ENCODE assay signal across 8 cellular contexts in genomic region chr17:1627987-1628855, GRCh38. TPM values are rescaled to one million over a fixed set of nuclear protein-coding genes. Genes with fewer than 3 reads are reported as not detected.
A peak's percentile ranks its signal among the peaks of the same experiment; 100 is the strongest.
DNase-seq lines count a peak whose midpoint lies in the region; ATAC-seq and TF ChIP-seq lines count a peak whose summit lies in the region.

TSS of gene SLC43A2 (minus strand) at chr17:1628834. CDS start at chr17:1627874, 960 bp downstream.

- peak within 1 kb of the TSS; percentile 87 to 99 (median 92) for H3K4me3 Mint-ChIP-seq in CD4-positive, alpha-beta memory T cell

- TF ChIP-seq CTCF in OCI-LY3 (IDR thresholded peaks at IDR 0.05; ENCODE audit: low read depth, low read length), result no peak

- H3K4me1 ChIP-seq in CD4-positive, alpha-beta memory T cell (ENCODE audit: insufficient read depth, low read length), result peaks cover 22% of the 10 kb centered on the region
- H3K4me1 ChIP-seq in OCI-LY3 (ENCODE audit: low read length) (peaks cover 25% of the 10 kb centered on the region), mucosa of rectum (ENCODE audit: control insufficient read depth in 2 of 2, insufficient read depth in 2 of 2, low read length in 2 of 2) (peaks cover 18 to 19% of the 10 kb centered on the region in 2 donors)

- peaks cover 0 to 6% of the 10 kb centered on the region in 2 donors for H3K36me3 Mint-ChIP-seq in CD4-positive, alpha-beta memory T cell

- no peaks in the 10 kb centered on the region for H3K36me3 ChIP-seq in CD4-positive, alpha-beta memory T cell (ENCODE audit: insufficient read depth, low read length)
- no peaks in the 10 kb centered on the region for H3K36me3 ChIP-seq in OCI-LY3 (replicated peaks; ENCODE audit: low read depth, low read length)
- H3K36me3 ChIP-seq in mucosa of rectum (ENCODE audit: control insufficient read depth in 2 of 2, insufficient read depth in 2 of 2, low read length in 2 of 2), result peaks cover 0 to 3% of the 10 kb centered on the region in 2 donors

- peak within 1 kb of the TSS; percentile 81 for H3K9ac ChIP-seq in OCI-LY3 (ENCODE audit: low read length)
- H3K9ac ChIP-seq in mucosa of rectum (ENCODE audit: low read depth in 1 of 2, low read length in 2 of 2), result peak within 1 kb of the TSS; percentile 73 to 80

- no peaks in the 10 kb centered on the region for H3K9me3 Mint-ChIP-seq in CD4-positive, alpha-beta memory T cell

- ATAC-seq in GM19452 (IDR thresholded peaks at IDR 0.05; ENCODE audit: unreplicated experiment), result peak; percentile 52
- ATAC-seq in esophagus mucosa, result peak; percentile 75

- H3K79me2 ChIP-seq in OCI-LY3 (ENCODE audit: low read length), result no peaks in the 10 kb centered on the region

- CTCF ChIA-PET in CD4-positive, alpha-beta memory T cell (lab: Charles Lee; ENCODE audit: partially characterized antibody), result interaction anchor here (1.3 to 4.1 kb wide), 2 partner anchors 10 to 263 kb away, joined by 4 to 21 read pairs; no protein-coding TSS in a partner anchor

- peak within 1 kb of the TSS; percentile 57 to 73 for H3K4me3 ChIP-seq in CD4-positive, alpha-beta memory T cell (ENCODE audit: low read length in 2 of 2)
- H3K4me3 ChIP-seq in OCI-LY3 (ENCODE audit: low read length) (peak within 1 kb of the TSS; percentile 97), mucosa of rectum (ENCODE audit: low read length in 2 of 2) (peak within 1 kb of the TSS; percentile 79 to 86)

- no peaks in the 10 kb centered on the region for H4K20me1 ChIP-seq in OCI-LY3 (ENCODE audit: insufficient read depth, low read length)

- peak; percentile 61 to 80 (median 71) for DNase-seq in CD4-positive, alpha-beta memory T cell
- peak; percentile 77 for DNase-seq in HT-29 (ENCODE audit: low spot score)
- DNase-seq in activated T-cell treated with anti-CD3 and anti-CD28 coated beads, Interleukin-2, amount 50 U/mL, for 48 hours, result peak; percentile 81 to 86
- DNase-seq in stimulated activated CD8-positive, alpha-beta memory T cell treated with anti-CD3 and anti-CD28 coated beads, Interleukin-4, amount 100 ng/mL, for 4 hours (ENCODE audit: low read depth in 2 of 2, low spot score in 1 of 2), result peak; percentile 33 to 59

- H3K27ac Mint-ChIP-seq in CD4-positive, alpha-beta memory T cell, result peak within 1 kb of the TSS; percentile 75 to 96 (median 86)

- H3K9me3 ChIP-seq in CD4-positive, alpha-beta memory T cell (ENCODE audit: control insufficient read depth in 1 of 2, low read length in 2 of 2), result no peaks in the 10 kb centered on the region
- H3K9me3 ChIP-seq in OCI-LY3 (ENCODE audit: insufficient read depth, low read length), result no peaks in the 10 kb centered on the region
- no peaks in the 10 kb centered on the region for H3K9me3 ChIP-seq in mucosa of rectum (ENCODE audit: control insufficient read depth in 2 of 2, low read length in 2 of 2)

- H2AFZ ChIP-seq in OCI-LY3 (ENCODE audit: low read depth, low read length), result peak within 1 kb of the TSS; percentile 46

- intact Hi-C loops in CD4-positive, alpha-beta memory T cell (cut with micrococcal nuclease), result loop anchor here (1.0 to 5.0 kb wide), 6 partner anchors 21 to 263 kb away; partner anchors contain the start of genes CRK, INPP5K, PITPNA and RILP

- H3K4me1 Mint-ChIP-seq in CD4-positive, alpha-beta memory T cell, result peaks cover 3 to 27% (median 12%) of the 10 kb centered on the region in 4 donors

- peak within 1 kb of the TSS; percentile 44 for H3K27ac ChIP-seq in CD4-positive, alpha-beta memory T cell (ENCODE audit: low read depth, low read length)
- H3K27ac ChIP-seq in OCI-LY3 (ENCODE audit: low read length) (peak within 1 kb of the TSS; percentile 61), mucosa of rectum (ENCODE audit: low read depth in 2 of 2, low read length in 2 of 2) (peak within 1 kb of the TSS; percentile 90 to 94)

- peaks cover 1% of the 10 kb centered on the region in 2 donors for H3K27me3 Mint-ChIP-seq in CD4-positive, alpha-beta memory T cell

- POLR2A ChIA-PET in CD4-positive, alpha-beta memory T cell (lab: Charles Lee; ENCODE audit: partially characterized antibody), result interaction anchor here (0.8 to 3.3 kb wide), 13 partner anchors 10 to 334 kb away, joined by 3 to 22 read pairs (median 4); partner anchors contain the start of genes CRK, INPP5K, PITPNA and RILP

- peak within 1 kb of the TSS; percentile 99 for H3K4me2 ChIP-seq in OCI-LY3 (ENCODE audit: low read length)

- peaks cover 8% of the 10 kb centered on the region for H3K27me3 ChIP-seq in CD4-positive, alpha-beta memory T cell (ENCODE audit: insufficient read depth, low read length)
- H3K27me3 ChIP-seq in OCI-LY3 (ENCODE audit: low read depth, low read length) (peaks cover 3% of the 10 kb centered on the region), mucosa of rectum (ENCODE audit: control insufficient read depth in 2 of 2, insufficient read depth in 2 of 2, low read length in 2 of 2) (no peaks in the 10 kb centered on the region)

RNA-seq across cellular contexts. Expression of gene SLC43A2, which starts in this region (rescaled TPM):
- 1 to 10 TPM; 1.9 to 3.3 TPM for total RNA-seq in CD4-positive, alpha-beta memory T cell
- polyA plus RNA-seq in CD4-positive, alpha-beta memory T cell, result under 1 TPM; 0.56 to 0.70 TPM
- total RNA-seq in HT-29 (2014; rRNA removed; shearing (Covaris generic)), result 22.4 and 34.0 TPM in 2 replicates
- total RNA-seq in esophagus mucosa, result 3.6 TPM

Comparison
In these comparisons a context has a peak if more than half of its experiments do, and no peak if none do; other contexts are left out.
1. Peak in every context shown above with its lines: DNase-seq, ATAC-seq, H3K4me3 ChIP-seq and H3K27ac ChIP-seq.